ENCODE assay signal across 8 cellular contexts in genomic region chrX:54495814-54496516, GRCh38. TPM values are rescaled to one million over a fixed set of nuclear protein-coding genes. Genes with fewer than 3 reads are reported as not detected.
DNase-seq lines count a peak whose midpoint lies in the region; ATAC-seq and TF ChIP-seq lines count a peak whose summit lies in the region.

TSS of gene FGD1 (minus strand) at chrX:54496234. CDS start at chrX:54495432, 802 bp downstream.

- H3K4me3 ChIP-seq in HCT116 (replicated peaks in 1 of 2; ENCODE audit: low read depth in 1 of 2, low read length in 2 of 2) = peak within 1 kb of the TSS; percentile 42 to 58
- peak within 1 kb of the TSS; percentile 51 for H3K4me3 ChIP-seq in OCI-LY7 (ENCODE audit: low read depth, low read length, poor library complexity, severe bottlenecking)

- H4K20me1 ChIP-seq in HCT116 (ENCODE audit: insufficient read depth) = no peaks in the 10 kb centered on the region
- no peaks in the 10 kb centered on the region for H4K20me1 ChIP-seq in OCI-LY7 (ENCODE audit: insufficient read depth, low read length)

- H3K9me2 ChIP-seq in HCT116 (ENCODE audit: insufficient read depth) = no peaks in the 10 kb centered on the region
- no peaks in the 10 kb centered on the region for H3K9me2 ChIP-seq in OCI-LY7 (ENCODE audit: insufficient read depth, low read length)

- H3K4me1 Mint-ChIP-seq in activated naive CD4-positive, alpha-beta T cell treated with anti-CD3 and anti-CD28 coated beads, Interleukin-2, amount 50 U/mL, for 24 hours = peaks cover 7% of the 10 kb centered on the region
- peaks cover 12% of the 10 kb centered on the region for H3K4me1 Mint-ChIP-seq in type B pancreatic cell (ENCODE audit: unreplicated experiment)

- BruUV-seq in HCT116 (replicated peaks; lab: Mats Ljungman, UMichigan) (no TSS peak), OCI-LY7 (replicated peaks; lab: Mats Ljungman, UMichigan) (no TSS peak)

- peak; percentile 88 for ATAC-seq in HCT116
- no peak for ATAC-seq in GM18505 (IDR thresholded peaks at IDR 0.05; ENCODE audit: unreplicated experiment)

- no peaks in the 10 kb centered on the region for H3K9me3 Mint-ChIP-seq in activated naive CD4-positive, alpha-beta T cell treated with anti-CD3 and anti-CD28 coated beads, Interleukin-2, amount 50 U/mL, for 24 hours
- H3K9me3 Mint-ChIP-seq in type B pancreatic cell = peaks cover 4% of the 10 kb centered on the region

- H3K27me3 Mint-ChIP-seq in activated naive CD4-positive, alpha-beta T cell treated with anti-CD3 and anti-CD28 coated beads, Interleukin-2, amount 50 U/mL, for 24 hours = peaks cover 14% of the 10 kb centered on the region
- no peaks in the 10 kb centered on the region for H3K27me3 Mint-ChIP-seq in type B pancreatic cell

- DNase-seq in AG08396 (ENCODE audit: low spot score) (peak; percentile 89), HCT116 (ENCODE audit: low read depth, low spot score) (no peak), OCI-LY7 (ENCODE audit: low spot score) (peak; percentile 25), glomerular endothelial cell (ENCODE audit: extremely low read depth, low read depth, low spot score) (no peak), nucleus accumbens (lab: John Stamatoyannopoulos, UW) (peak in 48 of 56 donors; percentile 3 to 75 (median 30)), type B pancreatic cell (ENCODE audit: extremely low spot score, unreplicated experiment) (peak; percentile 76)

- H3K79me2 ChIP-seq in HCT116 (ENCODE audit: insufficient read depth, low read length) = no peaks in the 10 kb centered on the region
- H3K79me2 ChIP-seq in OCI-LY7 (ENCODE audit: insufficient read depth, low read depth, low read length) = no peaks in the 10 kb centered on the region

- H2AFZ ChIP-seq in HCT116 (ENCODE audit: low read depth, low read length, poor library complexity, severe bottlenecking) (no peak within 1 kb of the TSS), OCI-LY7 (ENCODE audit: low read length) (no peak within 1 kb of the TSS)

- intact Hi-C loops in HCT116 (cut with micrococcal nuclease) (no loop called here), OCI-LY7 (cut with micrococcal nuclease; ENCODE audit: unreplicated experiment) (no loop called here)

- H3K9ac ChIP-seq in HCT116 (ENCODE audit: low read length) = peak within 1 kb of the TSS; percentile 59

- RAD21 ChIA-PET in HCT116 (lab: Charles Lee; ENCODE audit: low non-redundant PET in 1 of 2, low total read pairs in 2 of 2, uncharacterized antibody in 2 of 2, unreplicated experiment in 2 of 2) = no interaction called here

- no peak for TF ChIP-seq RAD21 in HCT116 (IDR thresholded peaks at IDR 0.05; ENCODE audit: low read depth)

- H3K9me3 ChIP-seq in HCT116 (ENCODE audit: control insufficient read depth in 1 of 2, insufficient read depth in 1 of 2, low read depth in 1 of 2, low read length in 2 of 2) = no peaks in the 10 kb centered on the region
- H3K9me3 ChIP-seq in OCI-LY7 (ENCODE audit: low read length) = no peaks in the 10 kb centered on the region

- no peak within 1 kb of the TSS for H3K27ac Mint-ChIP-seq in activated naive CD4-positive, alpha-beta T cell treated with anti-CD3 and anti-CD28 coated beads, Interleukin-2, amount 50 U/mL, for 24 hours
- H3K27ac Mint-ChIP-seq in type B pancreatic cell = peak within 1 kb of the TSS; percentile 74

- H3K27me3 ChIP-seq in HCT116 (ENCODE audit: insufficient read depth, low read length) = no peaks in the 10 kb centered on the region

- H3K36me3 ChIP-seq in HCT116 (ENCODE audit: control insufficient read depth in 1 of 2, insufficient read depth in 2 of 2, low read length in 2 of 2) = no peaks in the 10 kb centered on the region
- H3K36me3 ChIP-seq in OCI-LY7 (ENCODE audit: insufficient read depth, low read length) = no peaks in the 10 kb centered on the region

- TF ChIP-seq CTCF in HCT116 (IDR thresholded peaks at IDR 0.05 in 2 of 3, conservative IDR thresholded peaks at IDR 0.05 in 1 of 3; ENCODE audit: borderline replicate concordance in 1 of 3, insufficient read depth in 1 of 3, low read depth in 2 of 3, low read length in 2 of 3) (no peak), OCI-LY7 (conservative IDR thresholded peaks at IDR 0.05; ENCODE audit: low read length) (no peak), type B pancreatic cell (conservative IDR thresholded peaks at IDR 0.05) (no peak)

- peak within 1 kb of the TSS; percentile 77 for H3K4me2 ChIP-seq in HCT116 (ENCODE audit: low read length)
- peak within 1 kb of the TSS; percentile 44; the same call in 1 of the 2 replicates for H3K4me2 ChIP-seq in OCI-LY7 (ENCODE audit: low read length)

- H3K27ac ChIP-seq in HCT116 (ENCODE audit: low read depth, low read length) = no peak within 1 kb of the TSS; the same call in 1 of the 2 replicates
- H3K27ac ChIP-seq in OCI-LY7 (ENCODE audit: low read depth, low read length, poor library complexity, severe bottlenecking) = no peak within 1 kb of the TSS

- H3K36me3 Mint-ChIP-seq in activated naive CD4-positive, alpha-beta T cell treated with anti-CD3 and anti-CD28 coated beads, Interleukin-2, amount 50 U/mL, for 24 hours = peaks cover 1% of the 10 kb centered on the region
- H3K36me3 Mint-ChIP-seq in type B pancreatic cell = peaks cover 1% of the 10 kb centered on the region

- POLR2A ChIA-PET in HCT116 (lab: Charles Lee) = no interaction called here
- POLR2A ChIA-PET in OCI-LY7 (lab: Charles Lee) = no interaction called here

- H3K4me1 ChIP-seq in HCT116 (ENCODE audit: control insufficient read depth in 1 of 2, insufficient read depth in 2 of 2, low read length in 2 of 2) = peaks cover 2 to 17% of the 10 kb centered on the region in 2 experiments; a peak in 2 of 4 replicates
- H3K4me1 ChIP-seq in OCI-LY7 (ENCODE audit: insufficient read depth, low read length, poor library complexity, severe bottlenecking) = no peaks in the 10 kb centered on the region

- H3K4me3 Mint-ChIP-seq in activated naive CD4-positive, alpha-beta T cell treated with anti-CD3 and anti-CD28 coated beads, Interleukin-2, amount 50 U/mL, for 24 hours = peak within 1 kb of the TSS; percentile 69
- peak within 1 kb of the TSS; percentile 90 for H3K4me3 Mint-ChIP-seq in type B pancreatic cell

- CTCF ChIA-PET in HCT116 (lab: Charles Lee) = no interaction called here
- CTCF ChIA-PET in OCI-LY7 (lab: Charles Lee; ENCODE audit: unreplicated experiment) = no interaction called here

- TF ChIP-seq POLR2A in HCT116 (IDR thresholded peaks at IDR 0.05; ENCODE audit: borderline replicate concordance, extremely low read depth, insufficient read depth, insufficient read length) (no peak), GM18505 (IDR thresholded peaks at IDR 0.05; ENCODE audit: borderline replicate concordance, extremely low read depth, insufficient read depth, insufficient read length) (no peak)

TF ChIP-seq in HCT116, 20 proteins besides CTCF, POLR2A, EP300 and RAD21:
- TF ChIP-seq POLR2AphosphoS5 (IDR thresholded peaks at IDR 0.05; ENCODE audit: low read depth, low read length) (peak; percentile 35; the same call in 1 of the 2 replicates), EGR1 (IDR thresholded peaks at IDR 0.05; ENCODE audit: low read depth) (peak; percentile 38; the same call in 1 of the 2 replicates), SRF (IDR thresholded peaks at IDR 0.05; ENCODE audit: low read depth) (no peak)

RNA-seq across cellular contexts. Expression of gene FGD1, which starts in this region (rescaled TPM):
- total RNA-seq in HCT116 (2021; ENCODE audit: unreplicated experiment) (5.8 TPM), OCI-LY7 (2022) (0.07 and 0.08 TPM in 2 replicates), glomerular endothelial cell (8.3 and 12.5 TPM in 2 replicates), type B pancreatic cell (ENCODE audit: low replicate concordance) (11.3 and 23.9 TPM in 2 replicates)
- polyA plus RNA-seq in HCT116 (2012) = 4.1 and 5.0 TPM in 2 replicates
- total RNA-seq in OCI-LY7 (2014; rRNA removed; shearing (Covaris generic)) = 0.15 and 0.16 TPM in 2 replicates

Comparison
In these comparisons a context has a peak if more than half of its experiments do, and no peak if none do; other contexts are left out.
1. Peak in DNase-seq, H3K4me3 ChIP-seq and H3K4me2 ChIP-seq in OCI-LY7; RNA of the gene not detected or under 1 TPM.
2. DNase-seq: peak in AG08396 (single experiment), nucleus accumbens (48 of 56) and type B pancreatic cell (single experiment); none in HCT116 (single experiment) and glomerular endothelial cell (single experiment).